Comparison of ENCODE assay signal across 10 cellular contexts in genomic region chr5:154713615-154714125, GRCh38. TPM values are rescaled to one million over a fixed set of nuclear protein-coding genes. Genes with fewer than 3 reads are reported as not detected.
DNase-seq lines count a peak whose midpoint lies in the region; ATAC-seq, FAIRE-seq and TF ChIP-seq lines count a peak whose summit lies in the region.
"Had no signal": no experiment of that assay in that cellular context is flagged by ENCODE, and none has a peak within 500 bp of the region (broad histone marks: within the 10 kb centered on the region; RNA-seq: fewer than 3 reads in every experiment).

No MANE protein-coding gene starts in this region.

- 34 to 53% (median 39%) methylated on average over 2 of the region's 2 CpGs for WGBS in stomach, 5 donors

- peak; percentile 41 for DNase-seq in DMS53 (lab: John Stamatoyannopoulos, UW)
- no peak for DNase-seq in DMS53 treated with DMSO at 0.1 percent for 48 hours (lab: John Stamatoyannopoulos, UW; ENCODE audit: unreplicated experiment)
- DNase-seq in adipocyte (ENCODE audit: low read depth), result peak; percentile 20
- DNase-seq in kidney, result no peak
- DNase-seq in stomach, result no peak
- no peak for DNase-seq in T-helper 1 cell
- DNase-seq: GF-D8 had no signal

- no peak for FAIRE-seq in kidney (lab: Jason Lieb, UNC)
- FAIRE-seq: frontal cortex had no signal

- intact Hi-C loops in kidney (cut with DNase I), result no loop called here
- intact Hi-C loops in stomach (cut with DNase I; ENCODE audit: low total_unique reads), result no loop called here

- peaks cover 27% of the 10 kb centered on the region for H3K4me1 ChIP-seq in adipocyte (ENCODE audit: control insufficient read depth, insufficient read depth, low read length)
- H3K4me1 ChIP-seq in kidney (ENCODE audit: control insufficient read depth in 1 of 2, insufficient read depth in 1 of 2, low read depth in 1 of 2, low read length in 2 of 2), result peaks cover 10 to 13% of the 10 kb centered on the region in 2 donors
- peaks cover 0 to 34% (median 18%) of the 10 kb centered on the region in 4 donors for H3K4me1 ChIP-seq in stomach

- ATAC-seq in HG03571 (IDR thresholded peaks at IDR 0.05; ENCODE audit: unreplicated experiment), result no peak
- no peak for ATAC-seq in HG02870 (IDR thresholded peaks at IDR 0.05; ENCODE audit: unreplicated experiment)

- H3K4me3 ChIP-seq in adipocyte (ENCODE audit: low read length), result peak overlapping the region; percentile 44
- peak overlapping the region; percentile 73 to 81 for H3K4me3 ChIP-seq in kidney (ENCODE audit: low read length in 2 of 2)
- H3K4me3 ChIP-seq in stomach, result peak overlapping the region; percentile 29 to 45 (median 36)

- H3K9ac ChIP-seq in adipocyte (ENCODE audit: low read length) (peak overlapping the region; percentile 29), kidney (ENCODE audit: low read length in 2 of 2) (peak overlapping the region; percentile 37 to 76)

- peak overlapping the region; percentile 78 to 84 for H3K27ac ChIP-seq in kidney (ENCODE audit: low read depth in 2 of 2, low read length in 2 of 2)
- H3K27ac ChIP-seq in stomach, result peak overlapping the region; percentile 76 to 86 (median 84)

- H3K9me3 ChIP-seq in adipocyte (ENCODE audit: control insufficient read depth, low read length) (no peaks in the 10 kb centered on the region), kidney (ENCODE audit: control insufficient read depth in 1 of 2, low read length in 2 of 2) (no peaks in the 10 kb centered on the region), stomach (no peaks in the 10 kb centered on the region)

- no peak for TF ChIP-seq POLR2A in stomach (IDR thresholded peaks at IDR 0.05)

- no peak for TF ChIP-seq EP300 in stomach (IDR thresholded peaks at IDR 0.05)

- H3K27me3 ChIP-seq in adipocyte (replicated peaks; ENCODE audit: control insufficient read depth, insufficient read depth, low read length), result no peaks in the 10 kb centered on the region
- H3K27me3 ChIP-seq in stomach, result no peaks in the 10 kb centered on the region

- H3K36me3 ChIP-seq in adipocyte (ENCODE audit: control insufficient read depth, insufficient read depth, low read length, severe bottlenecking), result no peaks in the 10 kb centered on the region
- no peaks in the 10 kb centered on the region for H3K36me3 ChIP-seq in kidney (ENCODE audit: control insufficient read depth in 1 of 2, insufficient read depth in 2 of 2, low read length in 2 of 2)
- H3K36me3 ChIP-seq in stomach, result no peaks in the 10 kb centered on the region

- TF ChIP-seq CTCF in kidney (IDR thresholded peaks at IDR 0.05; ENCODE audit: borderline replicate concordance, extremely low read depth, insufficient read depth) (no peak), stomach (IDR thresholded peaks at IDR 0.05) (no peak)

RNA-seq across cellular contexts. Expression of gene LARP1, which starts 41.5 kb away (rescaled TPM):
- total RNA-seq in kidney (155 TPM), stomach (100 to 1,000 TPM in 4 of 5 donors, 10 to 100 TPM in 1; 54.5 to 211 (median 180) TPM)
- polyA plus RNA-seq in kidney (ENCODE audit: insufficient read depth, low read depth, low replicate concordance) (25.2 TPM), stomach (10 to 100 TPM; 15.0 to 19.4 (median 19.2) TPM)

Comparison
In these comparisons a context has a peak if more than half of its experiments do, and no peak if none do; other contexts are left out.
1. DNase-seq: peak in DMS53 (single experiment) and adipocyte (single experiment); none in DMS53 treated with DMSO at 0.1 percent for 48 hours (single experiment), kidney (single experiment), stomach (single experiment) and T-helper 1 cell (0 of 5).
2. Peak in every context shown above with its lines, with median percentiles within 50 percentile points of each other: H3K4me3 ChIP-seq.